Comparison of ENCODE assay signal across 14 cellular contexts in the genomic region with DNA sequence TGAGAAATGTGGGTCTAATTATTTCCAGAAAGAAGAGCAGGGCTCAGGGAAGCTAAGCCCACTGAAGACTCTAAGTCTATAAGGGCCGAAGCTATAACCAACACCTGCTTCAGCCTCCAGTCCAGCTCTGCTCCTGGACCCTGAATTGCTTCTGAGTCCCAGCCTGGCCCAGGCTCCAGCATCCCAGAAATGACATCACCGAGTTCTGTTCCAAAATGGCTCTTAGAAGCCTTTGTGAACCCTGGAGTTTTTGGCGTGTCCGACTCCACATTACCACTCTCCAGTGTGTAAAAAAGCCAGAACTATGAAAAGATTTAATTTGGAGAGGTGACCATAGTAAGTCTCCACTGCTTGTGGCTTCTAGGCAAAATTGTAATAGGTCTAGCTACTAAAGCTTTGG.
A peak's percentile ranks its signal among the peaks of the same experiment; 100 is the strongest.
DNase-seq lines count a peak whose midpoint lies in the region; ATAC-seq and TF ChIP-seq lines count a peak whose summit lies in the region.
"Had no signal": no experiment of that assay in that cellular context is flagged by ENCODE, and none has a peak within 500 bp of the region (broad histone marks: within the 10 kb centered on the region; RNA-seq: fewer than 3 reads in every experiment).

No MANE protein-coding gene starts in this region.

- H3K4me1 Mint-ChIP-seq in nephron: peaks cover 73% of the 10 kb centered on the region

- ATAC-seq in Right ventricle myocardium inferior (peak; percentile 60), GM21576 (IDR thresholded peaks at IDR 0.05; ENCODE audit: unreplicated experiment) (no peak), HG03108 (IDR thresholded peaks at IDR 0.05; ENCODE audit: unreplicated experiment) (no peak)
- ATAC-seq: A549 had no signal

- no peaks in the 10 kb centered on the region for H3K9me3 Mint-ChIP-seq in nephron
- H3K9me3 Mint-ChIP-seq: CD4-positive, alpha-beta T cell; H9 had no signal

- no peak for TF ChIP-seq CTCF in nephron (IDR thresholded peaks at IDR 0.05; ENCODE audit: unreplicated experiment in 3 of 3)

- DNase-seq in Right ventricle myocardium inferior (ENCODE audit: missing footprints) (no peak), cardiac septum (ENCODE audit: low spot score) (no peak), G401 (ENCODE audit: low spot score) (peak; percentile 73), cerebellum (ENCODE audit: low spot score) (peak; percentile 55), NCI-H187 treated with DMSO at 0.1 percent for 48 hours (lab: John Stamatoyannopoulos, UW) (no peak)
- DNase-seq: AML-193; Caco-2; CD4-positive, alpha-beta T cell; GDM1; H9 had no signal

- H3K27me3 Mint-ChIP-seq in nephron (ENCODE audit: low read depth): peaks cover 23% of the 10 kb centered on the region

- no peak overlapping the region for H3K4me3 Mint-ChIP-seq in nephron
- H3K4me3 Mint-ChIP-seq: CD4-positive, alpha-beta T cell; H9 had no signal

- intact Hi-C loops in Right ventricle myocardium inferior (cut with DNase I) (no loop called here), cardiac septum (cut with DNase I) (no loop called here)

- in situ Hi-C loops in G401 (cut with HindIII; ENCODE audit: low sequenced_read_pairs): no loop called here

- H3K36me3 Mint-ChIP-seq in nephron (ENCODE audit: low read depth): no peaks in the 10 kb centered on the region

- peak overlapping the region; percentile 54 to 75 (median 70) for H3K27ac Mint-ChIP-seq in nephron
- H3K27ac Mint-ChIP-seq: CD4-positive, alpha-beta T cell; H9 had no signal

Comparison
In these comparisons a context has a peak if more than half of its experiments do, and no peak if none do; other contexts are left out.
1. DNase-seq: peak in G401 (single experiment) and cerebellum (single experiment); none in Right ventricle myocardium inferior (single experiment), cardiac septum (single experiment) and NCI-H187 treated with DMSO at 0.1 percent for 48 hours (single experiment).